ENCODE assay signal across 10 cellular contexts in genomic region chr11:440065-441042, GRCh38. TPM values are rescaled to one million over a fixed set of nuclear protein-coding genes. Genes with fewer than 3 reads are reported as not detected.
DNase-seq lines count a peak whose midpoint lies in the region; ATAC-seq and TF ChIP-seq lines count a peak whose summit lies in the region.
"Had no signal": no experiment of that assay in that cellular context is flagged by ENCODE, and none has a peak within 500 bp of the region (broad histone marks: within the 10 kb centered on the region; RNA-seq: fewer than 3 reads in every experiment).

No MANE protein-coding gene starts in this region.

- H2BK5ac ChIP-seq in IMR-90 (ENCODE audit: low read depth, low read length, poor library complexity, severe bottlenecking) = no peak overlapping the region

- H3K9me1 ChIP-seq in IMR-90 (ENCODE audit: insufficient read depth, low read length) = no peaks in the 10 kb centered on the region

- H3K4me2 ChIP-seq in IMR-90 (ENCODE audit: low read depth, low read length) = no peak overlapping the region

- no peak overlapping the region for H2BK15ac ChIP-seq in IMR-90 (ENCODE audit: low read depth, low read length)

- H3K27me3 ChIP-seq in IMR-90 (ENCODE audit: control insufficient read depth, insufficient read depth, low read length) = peaks cover 33% of the 10 kb centered on the region
- no peaks in the 10 kb centered on the region for H3K27me3 ChIP-seq in brain microvascular endothelial cell (replicated peaks)
- no peaks in the 10 kb centered on the region for H3K27me3 ChIP-seq in suprapubic skin

- H3K27ac Mint-ChIP-seq in Calu3 (ENCODE audit: unreplicated experiment) (peak overlapping the region; percentile 52), mesothelial cell of epicardium (no peak overlapping the region)

- H4K8ac ChIP-seq in IMR-90 (ENCODE audit: low read depth in 2 of 2, low read length in 2 of 2) = no peak overlapping the region

- H3K9me3 Mint-ChIP-seq in Calu3 (ENCODE audit: low read depth, unreplicated experiment) (no peaks in the 10 kb centered on the region), mesothelial cell of epicardium (peaks cover 5% of the 10 kb centered on the region)

- in situ Hi-C loops in IMR-90 (cut with MboI; ENCODE audit: low sequenced_read_pairs) (no loop called here), brain microvascular endothelial cell (cut with HindIII; ENCODE audit: low pct_ligation_motif_present, low sequenced_read_pairs) (no loop called here)

- BruUV-seq in Calu3 (replicated peaks; lab: Mats Ljungman, UMichigan) = no TSS peak
- no TSS peak for BruUV-seq in IMR-90 (replicated peaks; lab: Mats Ljungman, UMichigan)

- CTCF ChIA-PET in Calu3 (lab: Charles Lee) (interaction anchor here (1.5 to 1.6 kb wide), 2 partner anchors 11 to 24 kb away, joined by 3 to 4 read pairs; no protein-coding TSS in a partner anchor), IMR-90 (lab: Yijun Ruan, JAX) (interaction anchor here (0.9 to 2.2 kb wide), 3 partner anchors 7 to 53 kb away, joined by 3 to 6 read pairs (median 5); no protein-coding TSS in a partner anchor)

- H3K27me3 Mint-ChIP-seq in Calu3 (ENCODE audit: unreplicated experiment) (no peaks in the 10 kb centered on the region), mesothelial cell of epicardium (ENCODE audit: low read depth) (no peaks in the 10 kb centered on the region)

- DNase-seq in Calu3 (no peak), IMR-90 (no peak), brain microvascular endothelial cell (no peak), mesothelial cell of epicardium (ENCODE audit: low spot score in 2 of 2, unreplicated experiment in 2 of 2) (no peak), suprapubic skin (ENCODE audit: low spot score in 2 of 2) (no peak)
- no peak for DNase-seq in stimulated activated CD4-positive, alpha-beta T cell treated with anti-CD3 and anti-CD28 coated beads, Interleukin-12 subunit alpha, Interleukin-12 subunit beta, amount 100 ng/mL, for 4 hours

- no peak for TF ChIP-seq EP300 in suprapubic skin (IDR thresholded peaks at IDR 0.05)

- H4K91ac ChIP-seq in IMR-90 (ENCODE audit: insufficient read depth, low read depth, low read length) = no peak overlapping the region

- intact Hi-C loops in Calu3 (cut with micrococcal nuclease; ENCODE audit: unreplicated experiment) = no loop called here
- intact Hi-C loops in IMR-90 (cut with micrococcal nuclease) = loop anchor here (10.0 kb wide), 1 partner anchor 76 kb away; the partner anchor contains the start of gene B4GALNT4

- H3K4me1 ChIP-seq in IMR-90 (ENCODE audit: control insufficient read depth, insufficient read depth, low read length) (peaks cover 3% of the 10 kb centered on the region; the same call in 1 of the 2 replicates), suprapubic skin (peaks cover 29% of the 10 kb centered on the region)
- H3K4me1 ChIP-seq: psoas muscle had no signal

- no peak overlapping the region for H3K9ac ChIP-seq in IMR-90 (ENCODE audit: low read depth, low read length)

- 0 out of 2 replicates have a peak, but pooled peaks have one; percentile 5 for TF ChIP-seq RAD21 in IMR-90 (IDR thresholded peaks at IDR 0.05; ENCODE audit: low read length)

- H3K56ac ChIP-seq in IMR-90 (ENCODE audit: extremely low read depth, insufficient read depth, low read length) = no peak overlapping the region

- POLR2A ChIA-PET in IMR-90 (lab: Charles Lee; ENCODE audit: unreplicated experiment) = no interaction called here

- no peak overlapping the region for H2AK5ac ChIP-seq in IMR-90 (ENCODE audit: low read depth, low read length)

- no peak overlapping the region for H3K18ac ChIP-seq in IMR-90 (ENCODE audit: low read depth, low read length)

- H3K4me3 ChIP-seq in IMR-90 (ENCODE audit: insufficient read depth, low read depth, low read length) (no peak overlapping the region), brain microvascular endothelial cell (ENCODE audit: low read depth, low read length) (no peak overlapping the region), suprapubic skin (no peak overlapping the region)
- H3K4me3 ChIP-seq: psoas muscle had no signal

- no peak overlapping the region for H3K14ac ChIP-seq in IMR-90 (replicated peaks; ENCODE audit: low read depth, low read length)

- TF ChIP-seq CTCF in Calu3 (IDR thresholded peaks at IDR 0.05; ENCODE audit: unreplicated experiment) (no peak), IMR-90 (conservative IDR thresholded peaks at IDR 0.05; ENCODE audit: low read depth, low read length) (0 out of 2 replicates have a peak, but pooled peaks have one; percentile 15), brain microvascular endothelial cell (IDR thresholded peaks at IDR 0.05; ENCODE audit: low read depth, low read length, missing control alignments) (peak; percentile 35), mesothelial cell of epicardium (IDR thresholded peaks at IDR 0.05; ENCODE audit: unreplicated experiment) (no peak), suprapubic skin (IDR thresholded peaks at IDR 0.05) (no peak)

- H3K36me3 Mint-ChIP-seq in Calu3 (ENCODE audit: insufficient read depth, unreplicated experiment) (peaks cover 20% of the 10 kb centered on the region), mesothelial cell of epicardium (no peaks in the 10 kb centered on the region)

- H3K4me3 Mint-ChIP-seq in Calu3 (ENCODE audit: low read depth, unreplicated experiment) = peak overlapping the region; percentile 62
- H3K4me3 Mint-ChIP-seq in mesothelial cell of epicardium = peak overlapping the region; percentile 51

- WGBS in IMR-90 (ENCODE audit: extremely low coverage in 2 of 2, insufficient read length in 1 of 2), 2 experiments = 86% methylated on average over 14 of the region's 27 CpGs; no CpG with 5 or more reads in 1 of the 2 experiments
- WGBS in suprapubic skin = 91% methylated on average over 19 of the region's 27 CpGs

- peak overlapping the region; percentile 57 for H2AK9ac ChIP-seq in IMR-90 (replicated peaks; ENCODE audit: low read depth, low read length, poor library complexity)

- no peaks in the 10 kb centered on the region for H3K79me1 ChIP-seq in IMR-90 (ENCODE audit: low read depth in 1 of 2, low read length in 2 of 2)

- no peak overlapping the region for H2BK120ac ChIP-seq in IMR-90 (ENCODE audit: low read depth, low read length)

- ATAC-seq in IMR-90 (ENCODE audit: low read depth) (peak; percentile 36; the same call in 1 of the 2 replicates), HG03342 (IDR thresholded peaks at IDR 0.05; ENCODE audit: unreplicated experiment) (no peak), GM21526 (IDR thresholded peaks at IDR 0.05; ENCODE audit: low FRiP score, unreplicated experiment) (no peak)
- ATAC-seq: psoas muscle had no signal

- H4K20me1 ChIP-seq in IMR-90 (ENCODE audit: insufficient read depth, low read length) = no peaks in the 10 kb centered on the region

- no peak overlapping the region for H3K23ac ChIP-seq in IMR-90 (ENCODE audit: low read depth, low read length)

- H3K4me1 Mint-ChIP-seq in Calu3 (ENCODE audit: low read depth, unreplicated experiment) = peaks cover 8% of the 10 kb centered on the region
- H3K4me1 Mint-ChIP-seq in mesothelial cell of epicardium = peaks cover 5% of the 10 kb centered on the region

- H2AFZ ChIP-seq in IMR-90 (replicated peaks; ENCODE audit: low read length, poor library complexity) = no peak overlapping the region

- H3K4ac ChIP-seq in IMR-90 (ENCODE audit: low read depth, low read length) = no peak overlapping the region

- dilution Hi-C loops in IMR-90 (cut with HindIII; ENCODE audit: low sequenced_read_pairs, unreplicated experiment) = no loop called here

- H4K5ac ChIP-seq in IMR-90 (ENCODE audit: low read depth, low read length) = no peak overlapping the region

- TF ChIP-seq POLR2A in IMR-90 (IDR thresholded peaks at IDR 0.05; ENCODE audit: low read depth, low read length) (no peak), suprapubic skin (IDR thresholded peaks at IDR 0.05) (no peak)

- H3K9me3 ChIP-seq in IMR-90 (ENCODE audit: control insufficient read depth, insufficient read depth, low read length) (peaks cover 4% of the 10 kb centered on the region; the same call in 1 of the 2 replicates), suprapubic skin (no peaks in the 10 kb centered on the region)
- H3K9me3 ChIP-seq: psoas muscle had no signal

- no peak overlapping the region for H3K27ac ChIP-seq in IMR-90 (ENCODE audit: insufficient read depth, low read length)
- no peak overlapping the region for H3K27ac ChIP-seq in brain microvascular endothelial cell
- no peak overlapping the region for H3K27ac ChIP-seq in suprapubic skin
- H3K27ac ChIP-seq: psoas muscle had no signal

- H3K36me3 ChIP-seq in IMR-90 (ENCODE audit: control insufficient read depth, insufficient read depth, low read length) (no peaks in the 10 kb centered on the region), brain microvascular endothelial cell (replicated peaks) (no peaks in the 10 kb centered on the region), suprapubic skin (no peaks in the 10 kb centered on the region)

- H2BK20ac ChIP-seq in IMR-90 (ENCODE audit: low read depth, low read length) = no peak overlapping the region

RNA-seq across cellular contexts. Expression of gene ANO9, which starts 1.5 kb away (rescaled TPM):
- 27.2 and 32.2 TPM in 2 replicates for total RNA-seq in Calu3 (2022)
- total RNA-seq in IMR-90 (2012; rRNA removed) = not detected in 2 replicates
- polyA plus RNA-seq in IMR-90 (2012; rRNA removed) = not detected in 2 replicates
- polyA plus RNA-seq in IMR-90 (2012; cell fraction: cytosol; rRNA removed) = 0.01 TPM in 1 of 2 replicates, not detected in the other
- 0.18 and 0.23 TPM in 2 replicates for polyA plus RNA-seq in IMR-90 (2012; cell fraction: nucleus; rRNA removed; ENCODE audit: low replicate concordance)
- 29.7 to 32.3 TPM (median 30.6 TPM) in 3 replicates for total RNA-seq in mesothelial cell of epicardium
- 100 to 1,000 TPM in 2 of 4 donors, 10 to 100 TPM in 2; 76.8 to 166 (median 103) TPM for total RNA-seq in suprapubic skin
- total RNA-seq: temporal lobe had no signal

RNA-seq across cellular contexts. Expression of gene PTDSS2, which starts 9.7 kb away (rescaled TPM):
- total RNA-seq in Calu3 (2022) (25.1 and 30.4 TPM in 2 replicates), IMR-90 (2012; rRNA removed) (21.4 and 23.5 TPM in 2 replicates), mesothelial cell of epicardium (39.0 to 49.7 TPM (median 42.1 TPM) in 3 replicates), suprapubic skin (10 to 100 TPM; 22.3 to 31.0 (median 25.3) TPM)
- 26.6 and 29.8 TPM in 2 replicates for polyA plus RNA-seq in IMR-90 (2012; rRNA removed)
- 32.6 and 35.1 TPM in 2 replicates for polyA plus RNA-seq in IMR-90 (2012; cell fraction: cytosol; rRNA removed)
- 129 and 308 TPM in 2 replicates for polyA plus RNA-seq in IMR-90 (2012; cell fraction: nucleus; rRNA removed; ENCODE audit: low replicate concordance)

RNA-seq across cellular contexts. Expression of gene SIGIRR, which starts 25.6 kb away (rescaled TPM):
- total RNA-seq in Calu3 (2022) = 76.3 and 83.6 TPM in 2 replicates
- total RNA-seq in IMR-90 (2012; rRNA removed) = 9.4 and 10.9 TPM in 2 replicates
- 27.6 and 33.8 TPM in 2 replicates for polyA plus RNA-seq in IMR-90 (2012; rRNA removed)
- polyA plus RNA-seq in IMR-90 (2012; cell fraction: cytosol; rRNA removed) = 42.2 and 46.1 TPM in 2 replicates
- polyA plus RNA-seq in IMR-90 (2012; cell fraction: nucleus; rRNA removed; ENCODE audit: low replicate concordance) = 45.4 and 109 TPM in 2 replicates
- total RNA-seq in mesothelial cell of epicardium = 35.5 to 42.5 TPM (median 39.2 TPM) in 3 replicates
- total RNA-seq in suprapubic skin = 10 to 100 TPM; 14.2 to 26.0 (median 16.5) TPM

RNA-seq across cellular contexts. Expression of gene PKP3, which starts 46.3 kb away (rescaled TPM):
- 128 and 154 TPM in 2 replicates for total RNA-seq in Calu3 (2022)
- total RNA-seq in IMR-90 (2012; rRNA removed) = 1.4 and 2.2 TPM in 2 replicates
- polyA plus RNA-seq in IMR-90 (2012; rRNA removed) = 1.5 and 2.6 TPM in 2 replicates
- polyA plus RNA-seq in IMR-90 (2012; cell fraction: cytosol; rRNA removed) = 2.0 TPM in 2 replicates
- 2.4 and 8.5 TPM in 2 replicates for polyA plus RNA-seq in IMR-90 (2012; cell fraction: nucleus; rRNA removed; ENCODE audit: low replicate concordance)
- 57.5 to 65.7 TPM (median 58.8 TPM) in 3 replicates for total RNA-seq in mesothelial cell of epicardium
- 100 to 1,000 TPM; 318 to 486 (median 428) TPM for total RNA-seq in suprapubic skin

Comparison
In these comparisons a context has a peak if more than half of its experiments do, and no peak if none do; other contexts are left out.
1. CTCF ChIP-seq: peak in IMR-90 (single experiment) and brain microvascular endothelial cell (single experiment); none in Calu3 (single experiment), mesothelial cell of epicardium (single experiment) and suprapubic skin (0 of 2).
2. RNA of gene ANO9, which starts 1.5 kb away (total RNA-seq): 76.8 to 166 TPM in suprapubic skin, 29.7 to 32.3 TPM in mesothelial cell of epicardium and 27.2 to 32.2 TPM in Calu3; not detected in IMR-90; every median in the first group is over 10 times any median in the second.